Comparison of ENCODE assay signal across 16 cellular contexts in the genomic region with DNA sequence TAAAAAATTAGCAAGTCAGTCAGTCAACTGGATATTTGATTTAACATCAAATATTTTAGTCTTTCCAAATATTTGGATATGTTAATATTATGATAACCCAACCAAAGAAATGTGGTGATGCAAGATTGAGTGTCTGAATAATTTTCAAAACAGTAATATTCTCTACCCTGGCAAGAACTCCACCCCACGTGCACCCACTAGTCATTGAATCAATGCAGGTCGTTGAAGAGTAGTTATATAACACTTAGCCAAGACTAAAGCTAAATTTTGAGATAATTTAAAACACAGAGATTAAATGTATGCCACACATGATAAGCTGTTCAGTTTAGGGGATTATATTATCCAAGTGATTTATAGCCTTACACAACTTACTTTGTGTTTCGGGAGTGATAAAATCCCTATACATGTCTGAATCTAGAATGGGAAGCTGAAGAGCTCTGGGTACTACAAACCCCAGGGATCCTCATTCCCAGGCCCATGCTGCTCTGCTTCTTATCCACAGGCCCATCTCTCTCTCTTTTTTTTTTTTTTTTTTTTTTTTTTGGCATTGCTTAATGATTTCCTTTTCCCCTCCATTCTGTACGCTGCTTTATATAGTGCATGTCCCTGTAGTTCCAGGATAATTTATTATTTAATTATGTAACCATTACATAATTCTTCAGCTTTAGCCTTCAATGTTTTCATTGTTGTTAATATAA.
"Had no signal": no experiment of that assay in that cellular context is flagged by ENCODE, and none has a peak within 500 bp of the region (broad histone marks: within the 10 kb centered on the region; RNA-seq: fewer than 3 reads in every experiment).

No MANE protein-coding gene starts in this region.

- H3K4me1 ChIP-seq: breast epithelium, colonic mucosa, psoas muscle, tibial nerve had no signal

- H3K27ac ChIP-seq: breast epithelium, colonic mucosa, epithelial cell of prostate, psoas muscle, skin epidermis, tibial nerve had no signal

- DNase-seq: activated B cell treated with CpG ODN at 0.5 μM for 24 hours; activated CD4-positive, alpha-beta T cell treated with anti-CD3 and anti-CD28 coated beads, Interleukin-2, amount 10 ng/mL, durations not matched to agents 7 days and 5 days; activated naive CD4-positive, alpha-beta T cell treated with anti-CD3 and anti-CD28 coated beads, Interleukin-2, amount 50 U/mL, for 16 hours; activated T-cell treated with anti-CD3 and anti-CD28 coated beads for 4 hours; amniotic stem cell; colonic mucosa; effector memory CD4-positive, alpha-beta T cell; foreskin fibroblast; islet precursor cell; mammary epithelial cell; psoas muscle had no signal

- H3K27me3 ChIP-seq: colonic mucosa had no signal

- H3K4me3 ChIP-seq: breast epithelium, colonic mucosa, psoas muscle, skin epidermis, tibial nerve had no signal

- ATAC-seq: left lobe of liver, psoas muscle had no signal

- H3K36me3 ChIP-seq: breast epithelium, colonic mucosa, tibial nerve had no signal

- H3K9me3 ChIP-seq: breast epithelium, colonic mucosa, psoas muscle had no signal
